ENCODE assay signal across 1 cellular context in the genomic region with DNA sequence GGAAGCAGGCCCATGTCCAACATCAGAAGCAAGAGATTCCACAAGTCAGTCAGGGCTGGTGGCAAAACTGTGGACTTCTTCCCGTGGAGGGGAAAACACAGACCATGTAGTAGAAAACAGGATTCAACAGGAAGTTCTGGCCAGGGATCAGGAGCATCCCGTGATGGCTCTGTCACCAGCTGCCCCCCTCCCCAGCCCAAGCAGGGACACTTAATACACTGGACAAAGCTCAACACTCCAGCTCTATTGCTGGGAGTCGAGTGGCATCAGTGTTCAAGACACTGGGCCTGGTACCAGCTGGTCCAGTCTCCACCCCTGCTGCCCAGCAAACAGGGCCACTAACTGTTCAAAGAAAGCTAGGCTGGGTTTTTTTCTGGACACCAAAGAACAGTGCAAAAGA.
TF ChIP-seq lines count a peak whose summit lies in the region.

No MANE protein-coding gene starts in this region.

TF ChIP-seq in GM23338, 12 proteins besides CTCF, POLR2A, EP300 and RAD21 (continued from another document):
- TF ChIP-seq, protein P1, sequence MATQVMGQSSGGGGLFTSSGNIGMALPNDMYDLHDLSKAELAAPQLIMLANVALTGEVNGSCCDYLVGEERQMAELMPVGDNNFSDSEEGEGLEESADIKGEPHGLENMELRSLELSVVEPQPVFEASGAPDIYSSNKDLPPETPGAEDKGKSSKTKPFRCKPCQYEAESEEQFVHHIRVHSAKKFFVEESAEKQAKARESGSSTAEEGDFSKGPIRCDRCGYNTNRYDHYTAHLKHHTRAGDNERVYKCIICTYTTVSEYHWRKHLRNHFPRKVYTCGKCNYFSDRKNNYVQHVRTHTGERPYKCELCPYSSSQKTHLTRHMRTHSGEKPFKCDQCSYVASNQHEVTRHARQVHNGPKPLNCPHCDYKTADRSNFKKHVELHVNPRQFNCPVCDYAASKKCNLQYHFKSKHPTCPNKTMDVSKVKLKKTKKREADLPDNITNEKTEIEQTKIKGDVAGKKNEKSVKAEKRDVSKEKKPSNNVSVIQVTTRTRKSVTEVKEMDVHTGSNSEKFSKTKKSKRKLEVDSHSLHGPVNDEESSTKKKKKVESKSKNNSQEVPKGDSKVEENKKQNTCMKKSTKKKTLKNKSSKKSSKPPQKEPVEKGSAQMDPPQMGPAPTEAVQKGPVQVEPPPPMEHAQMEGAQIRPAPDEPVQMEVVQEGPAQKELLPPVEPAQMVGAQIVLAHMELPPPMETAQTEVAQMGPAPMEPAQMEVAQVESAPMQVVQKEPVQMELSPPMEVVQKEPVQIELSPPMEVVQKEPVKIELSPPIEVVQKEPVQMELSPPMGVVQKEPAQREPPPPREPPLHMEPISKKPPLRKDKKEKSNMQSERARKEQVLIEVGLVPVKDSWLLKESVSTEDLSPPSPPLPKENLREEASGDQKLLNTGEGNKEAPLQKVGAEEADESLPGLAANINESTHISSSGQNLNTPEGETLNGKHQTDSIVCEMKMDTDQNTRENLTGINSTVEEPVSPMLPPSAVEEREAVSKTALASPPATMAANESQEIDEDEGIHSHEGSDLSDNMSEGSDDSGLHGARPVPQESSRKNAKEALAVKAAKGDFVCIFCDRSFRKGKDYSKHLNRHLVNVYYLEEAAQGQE (IDR thresholded peaks at IDR 0.05; ENCODE audit: unreplicated experiment): no peak
- TF ChIP-seq EZH2 (IDR thresholded peaks at IDR 0.05; ENCODE audit: low read depth, unreplicated experiment) (no peak), NANOG (IDR thresholded peaks at IDR 0.05; ENCODE audit: borderline replicate concordance) (no peak)
- TF ChIP-seq, protein P2, sequence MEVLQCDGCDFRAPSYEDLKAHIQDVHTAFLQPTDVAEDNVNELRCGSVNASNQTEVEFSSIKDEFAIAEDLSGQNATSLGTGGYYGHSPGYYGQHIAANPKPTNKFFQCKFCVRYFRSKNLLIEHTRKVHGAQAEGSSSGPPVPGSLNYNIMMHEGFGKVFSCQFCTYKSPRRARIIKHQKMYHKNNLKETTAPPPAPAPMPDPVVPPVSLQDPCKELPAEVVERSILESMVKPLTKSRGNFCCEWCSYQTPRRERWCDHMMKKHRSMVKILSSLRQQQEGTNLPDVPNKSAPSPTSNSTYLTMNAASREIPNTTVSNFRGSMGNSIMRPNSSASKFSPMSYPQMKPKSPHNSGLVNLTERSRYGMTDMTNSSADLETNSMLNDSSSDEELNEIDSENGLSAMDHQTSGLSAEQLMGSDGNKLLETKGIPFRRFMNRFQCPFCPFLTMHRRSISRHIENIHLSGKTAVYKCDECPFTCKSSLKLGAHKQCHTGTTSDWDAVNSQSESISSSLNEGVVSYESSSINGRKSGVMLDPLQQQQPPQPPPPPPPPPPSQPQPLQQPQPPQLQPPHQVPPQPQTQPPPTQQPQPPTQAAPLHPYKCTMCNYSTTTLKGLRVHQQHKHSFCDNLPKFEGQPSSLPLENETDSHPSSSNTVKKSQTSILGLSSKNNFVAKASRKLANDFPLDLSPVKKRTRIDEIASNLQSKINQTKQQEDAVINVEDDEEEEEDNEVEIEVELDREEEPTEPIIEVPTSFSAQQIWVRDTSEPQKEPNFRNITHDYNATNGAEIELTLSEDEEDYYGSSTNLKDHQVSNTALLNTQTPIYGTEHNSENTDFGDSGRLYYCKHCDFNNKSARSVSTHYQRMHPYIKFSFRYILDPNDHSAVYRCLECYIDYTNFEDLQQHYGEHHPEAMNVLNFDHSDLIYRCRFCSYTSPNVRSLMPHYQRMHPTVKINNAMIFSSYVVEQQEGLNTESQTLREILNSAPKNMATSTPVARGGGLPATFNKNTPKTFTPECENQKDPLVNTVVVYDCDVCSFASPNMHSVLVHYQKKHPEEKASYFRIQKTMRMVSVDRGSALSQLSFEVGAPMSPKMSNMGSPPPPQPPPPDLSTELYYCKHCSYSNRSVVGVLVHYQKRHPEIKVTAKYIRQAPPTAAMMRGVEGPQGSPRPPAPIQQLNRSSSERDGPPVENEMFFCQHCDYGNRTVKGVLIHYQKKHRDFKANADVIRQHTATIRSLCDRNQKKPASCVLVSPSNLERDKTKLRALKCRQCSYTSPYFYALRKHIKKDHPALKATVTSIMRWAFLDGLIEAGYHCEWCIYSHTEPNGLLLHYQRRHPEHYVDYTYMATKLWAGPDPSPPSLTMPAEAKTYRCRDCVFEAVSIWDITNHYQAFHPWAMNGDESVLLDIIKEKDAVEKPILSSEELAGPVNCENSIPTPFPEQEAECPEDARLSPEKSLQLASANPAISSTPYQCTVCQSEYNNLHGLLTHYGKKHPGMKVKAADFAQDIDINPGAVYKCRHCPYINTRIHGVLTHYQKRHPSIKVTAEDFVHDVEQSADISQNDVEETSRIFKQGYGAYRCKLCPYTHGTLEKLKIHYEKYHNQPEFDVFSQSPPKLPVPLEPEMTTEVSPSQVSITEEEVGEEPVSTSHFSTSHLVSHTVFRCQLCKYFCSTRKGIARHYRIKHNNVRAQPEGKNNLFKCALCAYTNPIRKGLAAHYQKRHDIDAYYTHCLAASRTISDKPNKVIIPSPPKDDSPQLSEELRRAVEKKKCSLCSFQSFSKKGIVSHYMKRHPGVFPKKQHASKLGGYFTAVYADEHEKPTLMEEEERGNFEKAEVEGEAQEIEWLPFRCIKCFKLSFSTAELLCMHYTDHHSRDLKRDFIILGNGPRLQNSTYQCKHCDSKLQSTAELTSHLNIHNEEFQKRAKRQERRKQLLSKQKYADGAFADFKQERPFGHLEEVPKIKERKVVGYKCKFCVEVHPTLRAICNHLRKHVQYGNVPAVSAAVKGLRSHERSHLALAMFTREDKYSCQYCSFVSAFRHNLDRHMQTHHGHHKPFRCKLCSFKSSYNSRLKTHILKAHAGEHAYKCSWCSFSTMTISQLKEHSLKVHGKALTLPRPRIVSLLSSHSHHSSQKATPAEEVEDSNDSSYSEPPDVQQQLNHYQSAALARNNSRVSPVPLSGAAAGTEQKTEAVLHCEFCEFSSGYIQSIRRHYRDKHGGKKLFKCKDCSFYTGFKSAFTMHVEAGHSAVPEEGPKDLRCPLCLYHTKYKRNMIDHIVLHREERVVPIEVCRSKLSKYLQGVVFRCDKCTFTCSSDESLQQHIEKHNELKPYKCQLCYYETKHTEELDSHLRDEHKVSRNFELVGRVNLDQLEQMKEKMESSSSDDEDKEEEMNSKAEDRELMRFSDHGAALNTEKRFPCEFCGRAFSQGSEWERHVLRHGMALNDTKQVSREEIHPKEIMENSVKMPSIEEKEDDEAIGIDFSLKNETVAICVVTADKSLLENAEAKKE (CRISPR knock-in tag; IDR thresholded peaks at IDR 0.05): no peak
